ENCODE assay signal across 26 cellular contexts in genomic region chr3:159443266-159443665, GRCh38.
"Had no signal": no experiment of that assay in that cellular context is flagged by ENCODE, and none has a peak within 500 bp of the region (broad histone marks: within the 10 kb centered on the region; RNA-seq: fewer than 3 reads in every experiment).

No MANE protein-coding gene starts in this region.

- DNase-seq: activated CD4-positive, alpha-beta T cell treated with anti-CD3 and anti-CD28 coated beads, Interleukin-2, amount 10 ng/mL, durations not matched to agents 7 days and 5 days; activated CD4-positive, CD25-positive, alpha-beta regulatory T cell treated with anti-CD3 and anti-CD28 coated beads, Interleukin-2, amount 50 U/mL, for 72 hours; activated CD8-positive, alpha-beta memory T cell treated with anti-CD3 and anti-CD28 coated beads, Interleukin-2, amount 10 ng/mL, durations not matched to agents 7 days and 5 days; activated CD8-positive, alpha-beta T cell treated with anti-CD3 and anti-CD28 coated beads for 36 hours; activated gamma-delta T cell; activated T-cell treated with anti-CD3 and anti-CD28 coated beads for 4 hours; cerebellar nuclear complex; foreskin melanocyte; glutamatergic neuron; left ventricle myocardium superior; mammary epithelial cell; midbrain; ovary; spleen; stimulated activated CD4-positive, alpha-beta T cell treated with anti-CD3 and anti-CD28 coated beads, Interleukin-4, amount 100 ng/mL, for 1 hour; stimulated activated naive CD4-positive, alpha-beta T cell treated with Interleukin-2 at 50 U/mL for 16 hours; T-helper 1 cell; upper lobe of left lung; WERI-Rb-1 had no signal

- H3K4me1 Mint-ChIP-seq: activated CD4-positive, alpha-beta T cell treated with anti-CD3 and anti-CD28 coated beads, Interleukin-2, amount 10 ng/mL, durations not matched to agents 7 days and 5 days; activated CD8-positive, alpha-beta memory T cell treated with anti-CD3 and anti-CD28 coated beads, Interleukin-2, amount 10 ng/mL, durations not matched to agents 7 days and 5 days; activated naive CD4-positive, alpha-beta T cell treated with anti-CD3 and anti-CD28 coated beads, Interleukin-2, amount 50 U/mL, for 24 hours had no signal

- H3K27ac ChIP-seq: ascending aorta, epithelial cell of prostate, hepatocyte, ovary, prostate gland, right atrium auricular region, spleen, upper lobe of left lung, WERI-Rb-1 had no signal

- H3K4me3 Mint-ChIP-seq: activated CD4-positive, alpha-beta T cell treated with anti-CD3 and anti-CD28 coated beads, Interleukin-2, amount 10 ng/mL, durations not matched to agents 7 days and 5 days; activated CD8-positive, alpha-beta memory T cell treated with anti-CD3 and anti-CD28 coated beads, Interleukin-2, amount 10 ng/mL, durations not matched to agents 7 days and 5 days; activated CD8-positive, alpha-beta T cell treated with anti-CD3 and anti-CD28 coated beads for 36 hours; activated naive CD4-positive, alpha-beta T cell treated with anti-CD3 and anti-CD28 coated beads, Interleukin-2, amount 50 U/mL, for 24 hours; natural killer cell treated with Interleukin-12 subunit alpha and Interleukin-12 subunit beta and Interleukin-15 and Interleukin-18, amount 100 ng/mL, for 72 hours had no signal

- H3K4me3 ChIP-seq: ascending aorta, hepatocyte, ovary, prostate gland, right atrium auricular region, spleen, upper lobe of left lung had no signal

- H3K27ac Mint-ChIP-seq: activated CD4-positive, alpha-beta T cell treated with anti-CD3 and anti-CD28 coated beads, Interleukin-2, amount 10 ng/mL, durations not matched to agents 7 days and 5 days; activated CD8-positive, alpha-beta memory T cell treated with anti-CD3 and anti-CD28 coated beads, Interleukin-2, amount 10 ng/mL, durations not matched to agents 7 days and 5 days; activated CD8-positive, alpha-beta T cell treated with anti-CD3 and anti-CD28 coated beads for 36 hours; activated naive CD4-positive, alpha-beta T cell treated with anti-CD3 and anti-CD28 coated beads, Interleukin-2, amount 50 U/mL, for 24 hours; natural killer cell treated with Interleukin-12 subunit alpha and Interleukin-12 subunit beta and Interleukin-15 and Interleukin-18, amount 100 ng/mL, for 72 hours had no signal

- ATAC-seq: activated CD8-positive, alpha-beta memory T cell treated with anti-CD3 and anti-CD28 coated beads, Interleukin-2, amount 10 ng/mL, durations not matched to agents 7 days and 5 days; activated CD8-positive, alpha-beta T cell treated with anti-CD3 and anti-CD28 coated beads for 36 hours; left ventricle myocardium superior; natural killer cell treated with Interleukin-12 subunit alpha and Interleukin-12 subunit beta and Interleukin-15 and Interleukin-18, amount 100 ng/mL, for 72 hours had no signal

- H3K27me3 Mint-ChIP-seq: activated CD4-positive, alpha-beta T cell treated with anti-CD3 and anti-CD28 coated beads, Interleukin-2, amount 10 ng/mL, durations not matched to agents 7 days and 5 days; activated CD8-positive, alpha-beta memory T cell treated with anti-CD3 and anti-CD28 coated beads, Interleukin-2, amount 10 ng/mL, durations not matched to agents 7 days and 5 days; activated CD8-positive, alpha-beta T cell treated with anti-CD3 and anti-CD28 coated beads for 36 hours; activated naive CD4-positive, alpha-beta T cell treated with anti-CD3 and anti-CD28 coated beads, Interleukin-2, amount 50 U/mL, for 24 hours; natural killer cell treated with Interleukin-12 subunit alpha and Interleukin-12 subunit beta and Interleukin-15 and Interleukin-18, amount 100 ng/mL, for 72 hours had no signal

- H3K36me3 Mint-ChIP-seq: activated CD8-positive, alpha-beta memory T cell treated with anti-CD3 and anti-CD28 coated beads, Interleukin-2, amount 10 ng/mL, durations not matched to agents 7 days and 5 days; activated naive CD4-positive, alpha-beta T cell treated with anti-CD3 and anti-CD28 coated beads, Interleukin-2, amount 50 U/mL, for 24 hours; natural killer cell treated with Interleukin-12 subunit alpha and Interleukin-12 subunit beta and Interleukin-15 and Interleukin-18, amount 100 ng/mL, for 72 hours had no signal

- H3K9me3 Mint-ChIP-seq: activated CD4-positive, alpha-beta T cell treated with anti-CD3 and anti-CD28 coated beads, Interleukin-2, amount 10 ng/mL, durations not matched to agents 7 days and 5 days; activated CD8-positive, alpha-beta T cell treated with anti-CD3 and anti-CD28 coated beads for 36 hours had no signal
